Comparison of ENCODE assay signal across 1 cellular context in genomic region chr2:160288324-160288723, GRCh38.
TF ChIP-seq lines count a peak whose summit lies in the region.

No MANE protein-coding gene starts in this region.

TF ChIP-seq in WTC11, 78 proteins besides CTCF, POLR2A, EP300 and RAD21 (continued from another document):
- TF ChIP-seq STAT6 (CRISPR knock-in tag; conservative IDR thresholded peaks at IDR 0.05; ENCODE audit: low read depth) (no peak), NFE2L1 (CRISPR knock-in tag; IDR thresholded peaks at IDR 0.05) (no peak), E2F4 (CRISPR knock-in tag; IDR thresholded peaks at IDR 0.05; ENCODE audit: borderline replicate concordance, low read depth) (no peak), TEAD4 (CRISPR knock-in tag; IDR thresholded peaks at IDR 0.05) (no peak), E2F5 (CRISPR knock-in tag; IDR thresholded peaks at IDR 0.05) (no peak), NR3C1 (CRISPR knock-in tag; conservative IDR thresholded peaks at IDR 0.05; ENCODE audit: low read depth) (no peak), ZNF425 (CRISPR knock-in tag; conservative IDR thresholded peaks at IDR 0.05) (no peak), HMGA2 (CRISPR knock-in tag; IDR thresholded peaks at IDR 0.05) (no peak), CREM (CRISPR knock-in tag; IDR thresholded peaks at IDR 0.05) (no peak), USF2 (CRISPR knock-in tag; IDR thresholded peaks at IDR 0.05) (no peak), ESRRA (CRISPR knock-in tag; IDR thresholded peaks at IDR 0.05; ENCODE audit: borderline replicate concordance) (no peak), OVOL2 (CRISPR knock-in tag; IDR thresholded peaks at IDR 0.05; ENCODE audit: borderline replicate concordance) (no peak), FOXP1 (CRISPR knock-in tag; IDR thresholded peaks at IDR 0.05; ENCODE audit: borderline replicate concordance) (no peak), SMAD4 (CRISPR knock-in tag; IDR thresholded peaks at IDR 0.05) (no peak)
